8 cellular contexts compared by ENCODE assay signal in the genomic region with DNA sequence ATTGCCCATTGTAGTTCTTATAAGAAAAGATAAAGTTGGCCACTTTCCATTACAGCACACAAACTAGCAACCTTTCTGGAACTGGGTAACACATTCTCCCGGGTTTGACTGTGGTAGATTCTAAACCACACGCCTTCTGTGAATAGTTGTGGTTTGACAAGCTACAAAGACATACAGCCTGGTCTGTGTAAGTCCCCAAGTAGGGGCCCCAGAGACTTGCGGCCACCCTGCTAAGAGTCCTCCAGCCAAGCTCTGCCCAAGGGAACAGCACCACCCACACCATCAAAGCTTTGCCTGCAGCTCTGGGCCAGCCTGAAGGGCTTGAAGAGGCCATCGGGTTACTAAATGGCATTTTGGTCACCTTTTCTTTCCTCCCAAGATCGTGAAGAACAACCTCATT.
DNase-seq lines count a peak whose midpoint lies in the region; ATAC-seq and TF ChIP-seq lines count a peak whose summit lies in the region.

No MANE protein-coding gene starts in this region.

- TF ChIP-seq POLR2A in adrenal gland (IDR thresholded peaks at IDR 0.05) = no peak

- H3K27ac ChIP-seq in adrenal gland = no peak overlapping the region

- no peaks in the 10 kb centered on the region for H3K27me3 ChIP-seq in adrenal gland

- H3K27me3 Mint-ChIP-seq in activated T-cell treated with anti-CD3 and anti-CD28 coated beads, Interleukin-2, amount 50 U/mL, for 72 hours (ENCODE audit: low read depth) = no peaks in the 10 kb centered on the region

- H3K36me3 ChIP-seq in adrenal gland (replicated peaks in 1 of 2) = no peaks in the 10 kb centered on the region

- ATAC-seq in GM19397 (IDR thresholded peaks at IDR 0.05; ENCODE audit: unreplicated experiment) = peak; percentile 94
- ATAC-seq in HG03432 (IDR thresholded peaks at IDR 0.05; ENCODE audit: unreplicated experiment) = peak; percentile 90
- peak; percentile 94 to 96 for ATAC-seq in activated T-cell treated with anti-CD3 and anti-CD28 coated beads, Interleukin-2, amount 50 U/mL, for 72 hours (replicated peaks in 1 of 2)
- peak; percentile 94 for ATAC-seq in stimulated activated effector memory CD8-positive, alpha-beta T cell treated with anti-CD3 and anti-CD28 coated beads, Interleukin-12 subunit alpha, Interleukin-12 subunit beta, amount 100 ng/mL, for 72 hours

- peaks cover 2% of the 10 kb centered on the region in 2 donors for H3K36me3 Mint-ChIP-seq in activated T-cell treated with anti-CD3 and anti-CD28 coated beads, Interleukin-2, amount 50 U/mL, for 72 hours (ENCODE audit: insufficient read depth in 2 of 2)
- H3K36me3 Mint-ChIP-seq in stimulated activated effector memory CD8-positive, alpha-beta T cell treated with anti-CD3 and anti-CD28 coated beads, Interleukin-12 subunit alpha, Interleukin-12 subunit beta, amount 100 ng/mL, for 72 hours = peaks cover 5% of the 10 kb centered on the region

- H3K4me1 ChIP-seq in adrenal gland (replicated peaks in 1 of 2) = peaks cover 5 to 23% of the 10 kb centered on the region in 2 donors

- no peaks in the 10 kb centered on the region for H3K9me3 Mint-ChIP-seq in activated T-cell treated with anti-CD3 and anti-CD28 coated beads, Interleukin-2, amount 50 U/mL, for 72 hours
- H3K9me3 Mint-ChIP-seq in stimulated activated effector memory CD8-positive, alpha-beta T cell treated with anti-CD3 and anti-CD28 coated beads, Interleukin-12 subunit alpha, Interleukin-12 subunit beta, amount 100 ng/mL, for 72 hours = peaks cover 2% of the 10 kb centered on the region

- intact Hi-C loops in adrenal gland (cut with DNase I) = no loop called here

- TF ChIP-seq CTCF in adrenal gland (IDR thresholded peaks at IDR 0.05) = no peak

- peak overlapping the region; percentile 62 to 83 for H3K4me3 Mint-ChIP-seq in activated T-cell treated with anti-CD3 and anti-CD28 coated beads, Interleukin-2, amount 50 U/mL, for 72 hours
- peak overlapping the region; percentile 42 for H3K4me3 Mint-ChIP-seq in stimulated activated effector memory CD8-positive, alpha-beta T cell treated with anti-CD3 and anti-CD28 coated beads, Interleukin-12 subunit alpha, Interleukin-12 subunit beta, amount 100 ng/mL, for 72 hours

- no peak overlapping the region for H3K4me3 ChIP-seq in adrenal gland

- H3K9me3 ChIP-seq in adrenal gland (replicated peaks in 1 of 3) = no peaks in the 10 kb centered on the region

- peaks cover 32% of the 10 kb centered on the region for H3K4me1 Mint-ChIP-seq in activated T-cell treated with anti-CD3 and anti-CD28 coated beads, Interleukin-2, amount 50 U/mL, for 72 hours (ENCODE audit: low read depth)
- H3K4me1 Mint-ChIP-seq in stimulated activated effector memory CD8-positive, alpha-beta T cell treated with anti-CD3 and anti-CD28 coated beads, Interleukin-12 subunit alpha, Interleukin-12 subunit beta, amount 100 ng/mL, for 72 hours = peaks cover 23% of the 10 kb centered on the region

- peak overlapping the region; percentile 36 for H3K27ac Mint-ChIP-seq in activated T-cell treated with anti-CD3 and anti-CD28 coated beads, Interleukin-2, amount 50 U/mL, for 72 hours
- H3K27ac Mint-ChIP-seq in stimulated activated effector memory CD8-positive, alpha-beta T cell treated with anti-CD3 and anti-CD28 coated beads, Interleukin-12 subunit alpha, Interleukin-12 subunit beta, amount 100 ng/mL, for 72 hours = peak overlapping the region; percentile 60

- peak; percentile 41 for DNase-seq in Daoy (ENCODE audit: low read depth)
- DNase-seq in activated T-cell treated with anti-CD3 and anti-CD28 coated beads, Interleukin-2, amount 50 U/mL, for 72 hours = peak; percentile 63 to 74
- DNase-seq in stimulated activated effector memory CD8-positive, alpha-beta T cell treated with anti-CD3 and anti-CD28 coated beads, Interleukin-12 subunit alpha, Interleukin-12 subunit beta, amount 100 ng/mL, for 72 hours (ENCODE audit: low spot score in 2 of 2) = peak; percentile 7 to 70
- DNase-seq in adrenal gland = no peak
- no peak for DNase-seq in hypothalamus (lab: John Stamatoyannopoulos, UW)
- no peak for DNase-seq in activated gamma-delta T cell (lab: John Stamatoyannopoulos, UW)

- WGBS in adrenal gland, 4 donors = 77 to 81% (median 79%) methylated on average over 3 to 5 of the region's 5 CpGs

Comparison
In these comparisons a context has a peak if more than half of its experiments do, and no peak if none do; other contexts are left out.
1. DNase-seq: peak in Daoy (single experiment), activated T-cell treated with anti-CD3 and anti-CD28 coated beads, Interleukin-2, amount 50 U/mL, for 72 hours (2 of 2) and stimulated activated effector memory CD8-positive, alpha-beta T cell treated with anti-CD3 and anti-CD28 coated beads, Interleukin-12 subunit alpha, Interleukin-12 subunit beta, amount 100 ng/mL, for 72 hours (2 of 2); none in adrenal gland (0 of 7), hypothalamus (0 of 51) and activated gamma-delta T cell (single experiment).
2. Peak in every context shown above with its lines, with median percentiles within 50 percentile points of each other: ATAC-seq.